ENCODE assay signal across 13 cellular contexts in the genomic region with DNA sequence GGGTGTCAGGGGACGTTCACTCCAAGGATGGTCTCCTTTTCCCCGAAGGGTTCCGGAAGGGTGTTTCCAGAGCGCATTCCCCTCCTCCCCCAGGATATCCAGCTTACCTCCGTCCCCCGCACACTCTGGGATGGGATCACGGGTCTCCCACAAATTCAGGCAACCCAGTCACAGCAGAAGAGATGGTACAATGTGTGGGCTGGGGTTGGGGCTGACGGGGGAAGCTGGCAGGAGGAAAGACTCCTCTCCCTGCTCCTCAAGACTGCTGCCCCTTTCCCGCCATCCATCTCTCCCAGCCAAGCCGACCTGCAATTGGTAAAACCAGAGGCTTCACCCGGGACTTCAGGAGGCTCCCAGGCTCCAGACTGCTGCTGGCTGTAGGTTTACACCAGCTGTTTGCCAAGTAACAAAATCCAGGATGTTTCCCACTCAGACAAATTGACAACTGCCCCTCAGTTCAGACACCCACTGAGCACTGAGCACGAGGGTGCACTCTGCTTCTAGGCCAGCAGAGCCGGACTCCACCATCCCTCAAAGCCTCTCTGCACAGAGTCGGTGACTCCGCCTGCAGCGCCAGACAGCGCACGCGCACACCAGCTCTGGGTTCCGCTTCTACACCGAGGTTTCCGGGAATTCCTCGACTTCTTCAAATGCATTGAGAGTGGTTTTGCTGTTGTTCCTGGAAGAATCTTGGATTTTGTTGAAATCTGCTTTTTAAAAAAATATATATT. TPM values are rescaled to one million over a fixed set of nuclear protein-coding genes. Genes with fewer than 3 reads are reported as not detected.
DNase-seq lines count a peak whose midpoint lies in the region; TF ChIP-seq lines count a peak whose summit lies in the region.
"Had no signal": no experiment of that assay in that cellular context is flagged by ENCODE, and none has a peak within 500 bp of the region (broad histone marks: within the 10 kb centered on the region; RNA-seq: fewer than 3 reads in every experiment).

No MANE protein-coding gene starts in this region.

- peak overlapping the region; percentile 92 for H3K27ac Mint-ChIP-seq in neural crest cell (ENCODE audit: unreplicated experiment)
- H3K27ac Mint-ChIP-seq: activated CD8-positive, alpha-beta memory T cell treated with anti-CD3 and anti-CD28 coated beads, Interleukin-2, amount 10 ng/mL, durations not matched to agents 7 days and 5 days; T-helper 17 cell had no signal

- H3K36me3 Mint-ChIP-seq in neural crest cell (ENCODE audit: low read depth): peaks cover 8% of the 10 kb centered on the region
- H3K36me3 Mint-ChIP-seq: activated CD8-positive, alpha-beta memory T cell treated with anti-CD3 and anti-CD28 coated beads, Interleukin-2, amount 10 ng/mL, durations not matched to agents 7 days and 5 days had no signal

- peak overlapping the region; percentile 78 for H3K4me3 Mint-ChIP-seq in neural crest cell
- H3K4me3 Mint-ChIP-seq: activated CD8-positive, alpha-beta memory T cell treated with anti-CD3 and anti-CD28 coated beads, Interleukin-2, amount 10 ng/mL, durations not matched to agents 7 days and 5 days; T-helper 17 cell had no signal

- H3K27me3 Mint-ChIP-seq in neural crest cell (ENCODE audit: low read depth): peaks cover 5% of the 10 kb centered on the region
- H3K27me3 Mint-ChIP-seq: activated CD8-positive, alpha-beta memory T cell treated with anti-CD3 and anti-CD28 coated beads, Interleukin-2, amount 10 ng/mL, durations not matched to agents 7 days and 5 days had no signal

- H3K9me3 ChIP-seq in tibial artery: no peaks in the 10 kb centered on the region
- H3K9me3 ChIP-seq: left lung had no signal

- DNase-seq in fibroblast of mammary gland (ENCODE audit: low read depth): peak; percentile 15
- no peak for DNase-seq in neural crest cell (ENCODE audit: low read depth, low spot score)
- DNase-seq in tibial artery: no peak
- DNase-seq in MV-4-11 (lab: John Stamatoyannopoulos, UW): no peak
- DNase-seq in NCI-H1092 treated with DMSO at 0.1 percent for 48 hours (lab: John Stamatoyannopoulos, UW): no peak
- DNase-seq in cerebellar nuclear complex (lab: John Stamatoyannopoulos, UW): no peak
- DNase-seq in UCSD-AML1 (lab: John Stamatoyannopoulos, UW; ENCODE audit: unreplicated experiment): no peak
- DNase-seq: activated CD8-positive, alpha-beta memory T cell treated with anti-CD3 and anti-CD28 coated beads, Interleukin-2, amount 10 ng/mL, durations not matched to agents 7 days and 5 days; left lung; NCI-H2029; T-helper 17 cell had no signal

- intact Hi-C loops in tibial artery (cut with DNase I; ENCODE audit: low total_unique reads): no loop called here

- H3K36me3 ChIP-seq in tibial artery: no peaks in the 10 kb centered on the region
- H3K36me3 ChIP-seq: left lung had no signal

- TF ChIP-seq CTCF in fibroblast of mammary gland (conservative IDR thresholded peaks at IDR 0.05; ENCODE audit: control insufficient read depth, insufficient read depth, low read depth, low read length): no peak
- no peak for TF ChIP-seq CTCF in neural crest cell (conservative IDR thresholded peaks at IDR 0.05)
- TF ChIP-seq CTCF in tibial artery (IDR thresholded peaks at IDR 0.05): no peak

- H3K27me3 ChIP-seq in tibial artery: no peaks in the 10 kb centered on the region
- H3K27me3 ChIP-seq: left lung had no signal

- peaks cover 0 to 22% (median 16%) of the 10 kb centered on the region in 4 donors for H3K4me1 ChIP-seq in tibial artery
- H3K4me1 ChIP-seq: left lung had no signal

- peak overlapping the region; percentile 99 for H3K27ac ChIP-seq in angular gyrus (ENCODE audit: low read depth, low read length)
- peak overlapping the region; percentile 13 to 30 for H3K27ac ChIP-seq in tibial artery

- H3K9me3 Mint-ChIP-seq in neural crest cell: peaks cover 4% of the 10 kb centered on the region

- H3K4me3 ChIP-seq in fibroblast of mammary gland (ENCODE audit: control insufficient read depth, low read depth, low read length): no peak overlapping the region
- peak overlapping the region; percentile 1 to 12 for H3K4me3 ChIP-seq in tibial artery
- H3K4me3 ChIP-seq: left lung had no signal

- H3K4me1 Mint-ChIP-seq in neural crest cell: peaks cover 50% of the 10 kb centered on the region
- H3K4me1 Mint-ChIP-seq: activated CD8-positive, alpha-beta memory T cell treated with anti-CD3 and anti-CD28 coated beads, Interleukin-2, amount 10 ng/mL, durations not matched to agents 7 days and 5 days; T-helper 17 cell had no signal

RNA-seq across cellular contexts. Expression of a gene that starts 37.7 kb away (rescaled TPM):
- total RNA-seq in neural crest cell: not detected in 2 replicates
- total RNA-seq: activated CD8-positive, alpha-beta memory T cell treated with anti-CD3 and anti-CD28 coated beads, Interleukin-2, amount 10 ng/mL, durations not matched to agents 7 days and 5 days; pulmonary artery endothelial cell; T-helper 17 cell had no signal

RNA-seq across cellular contexts. Expression of a gene that starts 41.9 kb away (rescaled TPM):
- not detected in 2 replicates for total RNA-seq in neural crest cell
- total RNA-seq: pulmonary artery endothelial cell had no signal

RNA-seq across cellular contexts. Expression of a gene that starts 44.1 kb away (rescaled TPM):
- total RNA-seq in neural crest cell: 2.1 and 2.3 TPM in 2 replicates
- total RNA-seq: pulmonary artery endothelial cell had no signal
